Comparison of ENCODE assay signal across 16 cellular contexts in the genomic region with DNA sequence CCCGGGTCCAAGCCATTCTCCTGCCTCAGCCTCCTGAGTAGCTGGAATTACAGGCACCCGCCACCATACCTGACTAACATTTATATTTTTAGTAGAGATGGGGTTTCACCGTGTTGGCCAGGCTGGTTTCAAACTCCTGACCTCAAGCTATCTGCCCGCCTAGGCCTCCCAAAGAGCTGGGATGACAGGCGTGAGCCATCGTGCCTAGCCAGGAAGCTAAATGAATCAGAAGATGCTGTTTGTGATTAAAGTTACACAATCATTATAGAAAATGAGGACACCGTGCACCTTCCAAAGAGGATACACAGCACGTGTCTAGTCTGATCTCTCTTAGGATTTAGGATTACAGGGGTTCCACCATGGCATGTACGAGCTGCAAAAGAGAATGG.
DNase-seq lines count a peak whose midpoint lies in the region; ATAC-seq and TF ChIP-seq lines count a peak whose summit lies in the region.
"Had no signal": no experiment of that assay in that cellular context is flagged by ENCODE, and none has a peak within 500 bp of the region (broad histone marks: within the 10 kb centered on the region; RNA-seq: fewer than 3 reads in every experiment).

No MANE protein-coding gene starts in this region.

- H3K36me3 Mint-ChIP-seq in activated CD4-positive, alpha-beta T cell treated with anti-CD3 and anti-CD28 coated beads, Interleukin-2, amount 10 ng/mL, durations not matched to agents 7 days and 5 days (ENCODE audit: low read depth) = peaks cover 10% of the 10 kb centered on the region
- H3K36me3 Mint-ChIP-seq in naive thymus-derived CD4-positive, alpha-beta T cell = peaks cover 10 to 57% (median 19%) of the 10 kb centered on the region in 5 donors

- in situ Hi-C loops in astrocyte of the cerebellum (cut with HindIII; ENCODE audit: low sequenced_read_pairs) = no loop called here

- CTCF ChIA-PET in activated CD4-positive, alpha-beta T cell treated with anti-CD3 and anti-CD28 coated beads, Interleukin-2, amount 10 ng/mL, durations not matched to agents 7 days and 5 days (lab: Charles Lee) = no interaction called here
- CTCF ChIA-PET in naive thymus-derived CD4-positive, alpha-beta T cell (lab: Charles Lee) = no interaction called here

- POLR2A ChIA-PET in activated CD4-positive, alpha-beta T cell treated with anti-CD3 and anti-CD28 coated beads, Interleukin-2, amount 10 ng/mL, durations not matched to agents 7 days and 5 days (lab: Charles Lee) = no interaction called here
- POLR2A ChIA-PET in naive thymus-derived CD4-positive, alpha-beta T cell (lab: Charles Lee) = no interaction called here

- H3K27me3 Mint-ChIP-seq in activated CD4-positive, alpha-beta T cell treated with anti-CD3 and anti-CD28 coated beads, Interleukin-2, amount 10 ng/mL, durations not matched to agents 7 days and 5 days = no peaks in the 10 kb centered on the region
- no peaks in the 10 kb centered on the region for H3K27me3 Mint-ChIP-seq in naive thymus-derived CD4-positive, alpha-beta T cell

- TF ChIP-seq EP300 in sigmoid colon (IDR thresholded peaks at IDR 0.05) = no peak

- no peak overlapping the region for H3K27ac Mint-ChIP-seq in activated CD4-positive, alpha-beta T cell treated with anti-CD3 and anti-CD28 coated beads, Interleukin-2, amount 10 ng/mL, durations not matched to agents 7 days and 5 days
- H3K27ac Mint-ChIP-seq in naive thymus-derived CD4-positive, alpha-beta T cell = no peak overlapping the region
- H3K27ac Mint-ChIP-seq: activated T-helper 1 cell treated with anti-CD3 and anti-CD28 coated beads, Interleukin-12 subunit alpha, Interleukin-12 subunit beta, Interleukin-2, Interleukin-4 antibody, amounts not matched to agents 30 ng/mL and 10 ng/mL and 1 ng/mL, durations not matched to agents 14 hours and 24 hours and 36 hours had no signal

- no peaks in the 10 kb centered on the region for H3K27me3 ChIP-seq in foreskin keratinocyte
- H3K27me3 ChIP-seq in naive thymus-derived CD4-positive, alpha-beta T cell (ENCODE audit: control insufficient read depth in 2 of 2, insufficient read depth in 2 of 2, low read length in 2 of 2) = no peaks in the 10 kb centered on the region
- H3K27me3 ChIP-seq in sigmoid colon = no peaks in the 10 kb centered on the region
- H3K27me3 ChIP-seq: ascending aorta had no signal

- 74 to 78% methylated on average over 9 of the region's 9 CpGs for WGBS in sigmoid colon, 2 donors

- no peaks in the 10 kb centered on the region for H3K9me3 Mint-ChIP-seq in activated CD4-positive, alpha-beta T cell treated with anti-CD3 and anti-CD28 coated beads, Interleukin-2, amount 10 ng/mL, durations not matched to agents 7 days and 5 days
- no peaks in the 10 kb centered on the region for H3K9me3 Mint-ChIP-seq in naive thymus-derived CD4-positive, alpha-beta T cell
- H3K9me3 Mint-ChIP-seq: activated T-helper 1 cell treated with anti-CD3 and anti-CD28 coated beads, Interleukin-12 subunit alpha, Interleukin-12 subunit beta, Interleukin-2, Interleukin-4 antibody, amounts not matched to agents 30 ng/mL and 10 ng/mL and 1 ng/mL, durations not matched to agents 14 hours and 24 hours and 36 hours had no signal

- TF ChIP-seq CTCF in astrocyte of the cerebellum (IDR thresholded peaks at IDR 0.05; ENCODE audit: low read depth, low read length, missing control alignments) = no peak
- no peak for TF ChIP-seq CTCF in foreskin keratinocyte (conservative IDR thresholded peaks at IDR 0.05)
- TF ChIP-seq CTCF in retinal pigment epithelial cell (conservative IDR thresholded peaks at IDR 0.05; ENCODE audit: low read depth, low read length) = no peak
- TF ChIP-seq CTCF in sigmoid colon (IDR thresholded peaks at IDR 0.05) = no peak

- H3K4me3 Mint-ChIP-seq in activated CD4-positive, alpha-beta T cell treated with anti-CD3 and anti-CD28 coated beads, Interleukin-2, amount 10 ng/mL, durations not matched to agents 7 days and 5 days = no peak overlapping the region
- no peak overlapping the region for H3K4me3 Mint-ChIP-seq in naive thymus-derived CD4-positive, alpha-beta T cell
- H3K4me3 Mint-ChIP-seq: activated T-helper 1 cell treated with anti-CD3 and anti-CD28 coated beads, Interleukin-12 subunit alpha, Interleukin-12 subunit beta, Interleukin-2, Interleukin-4 antibody, amounts not matched to agents 30 ng/mL and 10 ng/mL and 1 ng/mL, durations not matched to agents 14 hours and 24 hours and 36 hours had no signal

- no peaks in the 10 kb centered on the region for H3K9me3 ChIP-seq in naive thymus-derived CD4-positive, alpha-beta T cell (ENCODE audit: control insufficient read depth in 2 of 3, low read length in 3 of 3)
- no peaks in the 10 kb centered on the region for H3K9me3 ChIP-seq in sigmoid colon
- H3K9me3 ChIP-seq: ascending aorta had no signal

- H3K4me3 ChIP-seq in astrocyte of the cerebellum (ENCODE audit: low read depth, low read length) (peak overlapping the region; percentile 17), retinal pigment epithelial cell (ENCODE audit: low read length) (peak overlapping the region; percentile 12), sigmoid colon (no peak overlapping the region)
- H3K4me3 ChIP-seq in naive thymus-derived CD4-positive, alpha-beta T cell (ENCODE audit: low read length) = no peak overlapping the region
- H3K4me3 ChIP-seq: ascending aorta had no signal

- peak; percentile 30 for DNase-seq in GM03348 (ENCODE audit: low spot score)
- no peak for DNase-seq in astrocyte of the cerebellum (ENCODE audit: low read depth)
- peak in 1 of 2 donors; percentile 74 for DNase-seq in foreskin keratinocyte
- DNase-seq in retinal pigment epithelial cell (ENCODE audit: low read depth) = peak; percentile 13
- no peak for DNase-seq in activated CD4-positive, alpha-beta T cell treated with anti-CD3 and anti-CD28 coated beads, Interleukin-2, amount 10 ng/mL, durations not matched to agents 7 days and 5 days
- no peak for DNase-seq in naive thymus-derived CD4-positive, alpha-beta T cell
- DNase-seq in sigmoid colon = no peak
- DNase-seq: activated CD4-positive, alpha-beta T cell treated with anti-CD3 and anti-CD28 coated beads for 4 hours; NCI-H146; NCI-H526; stimulated activated naive CD8-positive, alpha-beta T cell treated with anti-CD3 and anti-CD28 coated beads, Interleukin-15, Interleukin-2, amounts not matched to agents 100 U/mL and 50 U/mL, for 24 hours had no signal

- peaks cover 21% of the 10 kb centered on the region for H3K4me1 ChIP-seq in foreskin keratinocyte
- H3K4me1 ChIP-seq in naive thymus-derived CD4-positive, alpha-beta T cell (ENCODE audit: control insufficient read depth in 2 of 2, insufficient read depth in 2 of 2, low read length in 2 of 2) = no peaks in the 10 kb centered on the region
- H3K4me1 ChIP-seq in sigmoid colon = no peaks in the 10 kb centered on the region
- H3K4me1 ChIP-seq: ascending aorta had no signal

- H3K4me1 Mint-ChIP-seq in activated CD4-positive, alpha-beta T cell treated with anti-CD3 and anti-CD28 coated beads, Interleukin-2, amount 10 ng/mL, durations not matched to agents 7 days and 5 days = no peaks in the 10 kb centered on the region
- peaks cover 0 to 11% (median 0%) of the 10 kb centered on the region in 7 donors for H3K4me1 Mint-ChIP-seq in naive thymus-derived CD4-positive, alpha-beta T cell

- intact Hi-C loops in naive thymus-derived CD4-positive, alpha-beta T cell (cut with micrococcal nuclease) = no loop called here
- intact Hi-C loops in sigmoid colon (cut with DNase I) = no loop called here

- H3K27ac ChIP-seq in foreskin keratinocyte (peak overlapping the region; percentile 96), sigmoid colon (peak overlapping the region in 1 of 4 donors; percentile 60)
- no peak overlapping the region for H3K27ac ChIP-seq in naive thymus-derived CD4-positive, alpha-beta T cell (ENCODE audit: low read depth, low read length)
- H3K27ac ChIP-seq: ascending aorta, C4-2B had no signal

- no peak for TF ChIP-seq POLR2A in sigmoid colon (IDR thresholded peaks at IDR 0.05)

- ATAC-seq in foreskin keratinocyte = peak; percentile 56
- no peak for ATAC-seq in naive thymus-derived CD4-positive, alpha-beta T cell
- ATAC-seq in GM21825 (IDR thresholded peaks at IDR 0.05; ENCODE audit: unreplicated experiment) = no peak
- ATAC-seq: Panc1; stimulated activated naive CD8-positive, alpha-beta T cell treated with anti-CD3 and anti-CD28 coated beads, Interleukin-15, Interleukin-2, amounts not matched to agents 100 U/mL and 50 U/mL, for 24 hours had no signal

- peaks cover 0 to 4% (median 0%) of the 10 kb centered on the region in 3 experiments for H3K36me3 ChIP-seq in naive thymus-derived CD4-positive, alpha-beta T cell (ENCODE audit: control insufficient read depth in 2 of 3, insufficient read depth in 3 of 3, low read length in 3 of 3)
- H3K36me3 ChIP-seq in sigmoid colon = no peaks in the 10 kb centered on the region
- H3K36me3 ChIP-seq: ascending aorta had no signal

Comparison
In these comparisons a context has a peak if more than half of its experiments do, and no peak if none do; other contexts are left out.
1. DNase-seq: peak in GM03348 (single experiment) and retinal pigment epithelial cell (single experiment); none in astrocyte of the cerebellum (single experiment), activated CD4-positive, alpha-beta T cell treated with anti-CD3 and anti-CD28 coated beads, Interleukin-2, amount 10 ng/mL, durations not matched to agents 7 days and 5 days (single experiment), naive thymus-derived CD4-positive, alpha-beta T cell (0 of 9) and sigmoid colon (single experiment).
2. H3K4me3 ChIP-seq: peak in astrocyte of the cerebellum (single experiment) and retinal pigment epithelial cell (single experiment); none in naive thymus-derived CD4-positive, alpha-beta T cell (single experiment) and sigmoid colon (0 of 4).